In genomic region chr13:77698211-77699058, GRCh38 we compare ENCODE assay signal across 8 cellular contexts. TPM values are rescaled to one million over a fixed set of nuclear protein-coding genes. Genes with fewer than 3 reads are reported as not detected.
DNase-seq lines count a peak whose midpoint lies in the region; ATAC-seq and TF ChIP-seq lines count a peak whose summit lies in the region.

No MANE protein-coding gene starts in this region.

- H4K8ac ChIP-seq in neuronal stem cell (ENCODE audit: low read depth, low read length) = no peak overlapping the region

- TF ChIP-seq POLR2A in GM18951 (IDR thresholded peaks at IDR 0.05; ENCODE audit: extremely low read depth, insufficient read depth, insufficient read length) (peak; percentile 30), gastroesophageal sphincter (IDR thresholded peaks at IDR 0.05) (no peak), tibial nerve (IDR thresholded peaks at IDR 0.05) (no peak)

- H3K27me3 ChIP-seq in gastroesophageal sphincter (peaks cover 5% of the 10 kb centered on the region), neuronal stem cell (ENCODE audit: control insufficient read depth in 3 of 3, insufficient read depth in 3 of 3, low read depth in 1 of 3, low read length in 3 of 3) (no peaks in the 10 kb centered on the region), tibial nerve (peaks cover 3 to 62% of the 10 kb centered on the region in 2 donors)

- TF ChIP-seq CTCF in AG10803 (conservative IDR thresholded peaks at IDR 0.05; ENCODE audit: low read length) (no peak), gastroesophageal sphincter (IDR thresholded peaks at IDR 0.05) (no peak), tibial nerve (IDR thresholded peaks at IDR 0.05) (no peak)

- H3K9me3 ChIP-seq in gastroesophageal sphincter (no peaks in the 10 kb centered on the region), neuronal stem cell (replicated peaks in 1 of 2; ENCODE audit: control insufficient read depth in 2 of 2, insufficient read depth in 1 of 2, low read depth in 1 of 2, low read length in 2 of 2) (no peaks in the 10 kb centered on the region), tibial nerve (no peaks in the 10 kb centered on the region)

- H3K4me1 ChIP-seq in gastroesophageal sphincter (peaks cover 0 to 36% (median 0%) of the 10 kb centered on the region in 3 donors), neuronal stem cell (ENCODE audit: control insufficient read depth in 2 of 2, insufficient read depth in 1 of 2, low read depth in 1 of 2, low read length in 2 of 2) (peaks cover 2 to 20% of the 10 kb centered on the region in 2 donors), tibial nerve (peaks cover 0 to 30% (median 6%) of the 10 kb centered on the region in 4 donors)

- in situ Hi-C loops in GM18951 (cut with MboI; ENCODE audit: low sequenced_read_pairs, unreplicated experiment) = no loop called here

- ATAC-seq in HG03175 (IDR thresholded peaks at IDR 0.05; ENCODE audit: unreplicated experiment) = peak; percentile 26
- ATAC-seq in gastroesophageal sphincter = peak; percentile 26

- H3K79me1 ChIP-seq in neuronal stem cell (ENCODE audit: low read depth, low read length) = peaks cover 6% of the 10 kb centered on the region

- H3K18ac ChIP-seq in neuronal stem cell (ENCODE audit: low read length) = peak overlapping the region; percentile 64

- no peak overlapping the region for H3K4ac ChIP-seq in neuronal stem cell (ENCODE audit: low read length)

- 0 to 2% methylated on average over 8 to 16 of the region's 74 CpGs for WGBS in gastroesophageal sphincter (ENCODE audit: low coverage in 1 of 2), 2 donors
- WGBS in neuronal stem cell (ENCODE audit: extremely low coverage in 2 of 2, insufficient read length in 2 of 2, insufficient replicate concordance in 1 of 2), 2 donors = no CpG with 5 or more reads among the region's 74 CpGs
- 1% methylated on average over 33 to 42 of the region's 74 CpGs for WGBS in tibial nerve, 2 donors

- H3K4me3 ChIP-seq in AG10803 (ENCODE audit: low read length) = peak overlapping the region; percentile 56
- H3K4me3 ChIP-seq in gastroesophageal sphincter = peak overlapping the region; percentile 77 to 78
- peak overlapping the region; percentile 58 to 100 for H3K4me3 ChIP-seq in neuronal stem cell (ENCODE audit: low read length in 2 of 2)
- peak overlapping the region; percentile 39 to 83 (median 66) for H3K4me3 ChIP-seq in tibial nerve

- H3K14ac ChIP-seq in neuronal stem cell (ENCODE audit: low read length) = no peak overlapping the region

- peak overlapping the region; percentile 78 for H3K9ac ChIP-seq in neuronal stem cell (ENCODE audit: low read depth, low read length, poor library complexity)

- no peak overlapping the region for H2BK15ac ChIP-seq in neuronal stem cell (ENCODE audit: low read length)

- H2BK120ac ChIP-seq in neuronal stem cell (ENCODE audit: low read depth, low read length) = no peak overlapping the region

- H3K36me3 ChIP-seq in gastroesophageal sphincter (no peaks in the 10 kb centered on the region), neuronal stem cell (replicated peaks in 1 of 2; ENCODE audit: control insufficient read depth in 2 of 2, insufficient read depth in 2 of 2, low read length in 2 of 2) (no peaks in the 10 kb centered on the region), tibial nerve (no peaks in the 10 kb centered on the region)

- peak overlapping the region; percentile 63 for H2AK5ac ChIP-seq in neuronal stem cell (ENCODE audit: low read depth, low read length)

- peak overlapping the region; percentile 93 for H2BK5ac ChIP-seq in neuronal stem cell (ENCODE audit: low read length)

- H3K4me2 ChIP-seq in neuronal stem cell (ENCODE audit: insufficient read depth, low read length, poor library complexity, severe bottlenecking) = peak overlapping the region; percentile 86

- H4K91ac ChIP-seq in neuronal stem cell (ENCODE audit: low read depth, low read length, poor library complexity) = no peak overlapping the region

- TF ChIP-seq EP300 in gastroesophageal sphincter (IDR thresholded peaks at IDR 0.05) (no peak), tibial nerve (IDR thresholded peaks at IDR 0.05) (peak in 1 of 2 donors; percentile 57)

- DNase-seq in AG10803 (ENCODE audit: low read depth) = peak; percentile 3
- DNase-seq in OCI-M1 (lab: John Stamatoyannopoulos, UW) = peak; percentile 72
- peak; percentile 79 for DNase-seq in activated effector memory CD4-positive, alpha-beta T cell treated with anti-CD3 and anti-CD28 coated beads, Interleukin-2, amount 50 U/mL, for 16 hours
- DNase-seq in neuronal stem cell (ENCODE audit: low spot score) = peak; percentile 36
- DNase-seq in tibial nerve (ENCODE audit: low spot score in 2 of 2) = peak in 1 of 2 donors; percentile 8

- peak overlapping the region; percentile 92 for H2AFZ ChIP-seq in neuronal stem cell (ENCODE audit: low read length)

- peak overlapping the region; percentile 80 for H3K23ac ChIP-seq in neuronal stem cell (ENCODE audit: low read depth, low read length, poor library complexity)

- H3K27ac ChIP-seq in gastroesophageal sphincter (peak overlapping the region in 3 of 4 donors; percentile 30 to 80 (median 75)), neuronal stem cell (replicated peaks; ENCODE audit: low read length) (peak overlapping the region; percentile 76), tibial nerve (peak overlapping the region in 2 of 4 donors; percentile 40 to 57)

- no peak overlapping the region for H2BK12ac ChIP-seq in neuronal stem cell (ENCODE audit: low read length)

RNA-seq across cellular contexts. Expression of gene SLAIN1, which starts 0.9 kb away (rescaled TPM):
- total RNA-seq in gastroesophageal sphincter (10 to 100 TPM in 3 of 4 donors, 1 to 10 TPM in 1; 8.9 to 17.3 (median 15.5) TPM), tibial nerve (10 to 100 TPM in 1 of 4 donors, 1 to 10 TPM in 3; 2.8 to 13.5 (median 5.0) TPM)
- polyA plus RNA-seq in neuronal stem cell (2013, experiment 1 of 2) = 65.0 TPM
- polyA plus RNA-seq in neuronal stem cell (2013, experiment 2 of 2) = 61.6 TPM
